In the genomic region with DNA sequence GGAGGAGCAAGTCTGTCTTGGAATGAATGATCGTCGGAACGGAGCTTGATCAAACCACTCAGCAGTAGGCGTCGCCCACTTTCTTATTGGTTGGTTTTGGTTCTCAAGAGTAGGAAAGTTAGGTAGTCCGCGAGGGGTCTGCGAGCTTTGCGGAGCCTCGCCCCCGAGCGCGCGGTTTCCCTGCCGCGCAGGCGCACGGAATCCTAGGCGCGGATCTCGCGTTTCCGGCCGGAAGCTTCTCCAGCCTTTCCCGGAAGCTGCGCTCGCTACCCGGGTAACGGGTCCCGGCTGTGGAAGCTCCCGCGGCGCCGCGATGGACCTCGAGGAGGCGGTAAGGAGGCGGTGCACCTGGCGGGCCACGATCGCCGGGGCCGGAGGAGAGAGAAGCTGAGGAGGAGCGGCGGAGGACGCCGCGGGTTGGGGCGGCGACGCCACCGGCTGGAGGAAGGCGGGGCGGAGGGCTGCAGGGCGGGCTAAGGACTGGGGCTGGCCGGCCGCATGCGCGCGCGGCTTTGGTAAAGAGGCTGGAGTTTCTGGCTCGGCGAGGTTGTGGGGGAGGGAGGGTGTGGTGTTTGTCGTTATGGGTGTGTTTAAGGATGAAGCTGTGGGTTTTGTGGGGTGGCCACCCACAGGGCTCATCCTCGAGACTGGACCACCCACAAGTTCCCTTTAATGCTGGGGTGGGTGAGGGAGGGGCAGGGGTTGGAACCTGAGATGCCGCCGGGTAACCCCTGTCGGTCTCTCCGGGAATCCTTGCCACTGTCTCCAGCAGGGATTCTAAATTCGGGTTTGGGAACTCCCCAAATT, we compare ENCODE assay signal across 1 cellular context.
TF ChIP-seq lines count a peak whose summit lies in the region.

Gene TAF1B, plus strand, starts transcription at position 246 of the 807 bp plus-strand sequence. Its CDS starts 68 bp downstream, at position 314.

TF ChIP-seq in HepG2, 621 proteins besides CTCF, POLR2A, EP300 and RAD21 (continued from another document and continues in another):
- TF ChIP-seq ZNF281 (CRISPR knock-in tag; IDR thresholded peaks at IDR 0.05; ENCODE audit: borderline replicate concordance) (no peak), REXO4 (CRISPR knock-in tag; IDR thresholded peaks at IDR 0.05; ENCODE audit: borderline replicate concordance) (no peak), FOXA1 (IDR thresholded peaks at IDR 0.05) (no peak), FOXA1 (CRISPR knock-in tag; IDR thresholded peaks at IDR 0.05) (no peak), CERS6 (CRISPR knock-in tag; IDR thresholded peaks at IDR 0.05) (no peak), CCAR2 (optimal IDR thresholded peaks at IDR 0.05; ENCODE audit: low read depth, low read length) (no peak), MLLT10 (CRISPR knock-in tag; IDR thresholded peaks at IDR 0.05) (no peak), ZXDC (CRISPR knock-in tag; IDR thresholded peaks at IDR 0.05) (peak; percentile 92), HMGA1 (CRISPR knock-in tag; conservative IDR thresholded peaks at IDR 0.05) (no peak), ZBTB7A (CRISPR knock-in tag; IDR thresholded peaks at IDR 0.05) (no peak), ELF1 (CRISPR knock-in tag; IDR thresholded peaks at IDR 0.05) (peak; percentile 99), ZNF34 (CRISPR knock-in tag; IDR thresholded peaks at IDR 0.05; ENCODE audit: borderline replicate concordance) (no peak), ARNT (IDR thresholded peaks at IDR 0.05) (no peak), ATF7-NPFF (CRISPR knock-in tag; IDR thresholded peaks at IDR 0.05; ENCODE audit: low read depth) (peak; percentile 93), ZNF282 (IDR thresholded peaks at IDR 0.05; ENCODE audit: partially characterized antibody) (no peak), ZNF709 (CRISPR knock-in tag; IDR thresholded peaks at IDR 0.05) (peak; percentile 91; the same call in 1 of the 2 replicates), HMG20B (CRISPR knock-in tag; conservative IDR thresholded peaks at IDR 0.05) (no peak; the same call in 1 of the 2 replicates), GLMP (CRISPR knock-in tag; IDR thresholded peaks at IDR 0.05; ENCODE audit: borderline replicate concordance) (no peak), ISL2 (CRISPR knock-in tag; IDR thresholded peaks at IDR 0.05) (peak; percentile 85), NR1H2 (CRISPR knock-in tag; IDR thresholded peaks at IDR 0.05; ENCODE audit: borderline replicate concordance, low read depth) (no peak), CBFB (CRISPR knock-in tag; IDR thresholded peaks at IDR 0.05) (peak; percentile 86), KAT2B (IDR thresholded peaks at IDR 0.05; ENCODE audit: borderline replicate concordance, low read depth, low read length) (no peak), TAF15 (IDR thresholded peaks at IDR 0.05; ENCODE audit: low read depth, low read length, poor library complexity, severe bottlenecking) (peak; percentile 80), SIN3B (IDR thresholded peaks at IDR 0.05; ENCODE audit: low read length) (0 out of 2 replicates have a peak, but pooled peaks have one; percentile 21), ZNF256 (CRISPR knock-in tag; conservative IDR thresholded peaks at IDR 0.05) (0 out of 2 replicates have a peak, but pooled peaks have one; percentile 64), NFYB (CRISPR knock-in tag; IDR thresholded peaks at IDR 0.05) (peak; percentile 84), ATAD3A (CRISPR knock-in tag; IDR thresholded peaks at IDR 0.05) (no peak), ATF6 (CRISPR knock-in tag; conservative IDR thresholded peaks at IDR 0.05) (0 out of 2 replicates have a peak, but pooled peaks have one; percentile 39), ZNF354B (CRISPR knock-in tag; IDR thresholded peaks at IDR 0.05) (0 out of 2 replicates have a peak, but pooled peaks have one; percentile 79), ZC3H4 (CRISPR knock-in tag; IDR thresholded peaks at IDR 0.05; ENCODE audit: borderline replicate concordance) (no peak), WIZ (CRISPR knock-in tag; IDR thresholded peaks at IDR 0.05) (no peak; the same call in none of the 2 replicates), NPAS2 (CRISPR knock-in tag; IDR thresholded peaks at IDR 0.05; ENCODE audit: borderline replicate concordance) (no peak), ZKSCAN5 (CRISPR knock-in tag; IDR thresholded peaks at IDR 0.05) (no peak), ZNF577 (CRISPR knock-in tag; IDR thresholded peaks at IDR 0.05; ENCODE audit: borderline replicate concordance, low read depth) (no peak; the same call in 1 of the 2 replicates), ISX (CRISPR knock-in tag; conservative IDR thresholded peaks at IDR 0.05) (peak; percentile 71; the same call in 1 of the 2 replicates), NFAT5 (CRISPR knock-in tag; IDR thresholded peaks at IDR 0.05) (peak; percentile 93), ZNF263 (CRISPR knock-in tag; IDR thresholded peaks at IDR 0.05) (peak; percentile 22; the same call in 1 of the 2 replicates)
- TF ChIP-seq, protein P1, sequence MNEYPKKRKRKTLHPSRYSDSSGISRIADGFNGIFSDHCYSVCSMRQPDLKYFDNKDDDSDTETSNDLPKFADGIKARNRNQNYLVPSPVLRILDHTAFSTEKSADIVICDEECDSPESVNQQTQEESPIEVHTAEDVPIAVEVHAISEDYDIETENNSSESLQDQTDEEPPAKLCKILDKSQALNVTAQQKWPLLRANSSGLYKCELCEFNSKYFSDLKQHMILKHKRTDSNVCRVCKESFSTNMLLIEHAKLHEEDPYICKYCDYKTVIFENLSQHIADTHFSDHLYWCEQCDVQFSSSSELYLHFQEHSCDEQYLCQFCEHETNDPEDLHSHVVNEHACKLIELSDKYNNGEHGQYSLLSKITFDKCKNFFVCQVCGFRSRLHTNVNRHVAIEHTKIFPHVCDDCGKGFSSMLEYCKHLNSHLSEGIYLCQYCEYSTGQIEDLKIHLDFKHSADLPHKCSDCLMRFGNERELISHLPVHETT (CRISPR knock-in tag; conservative IDR thresholded peaks at IDR 0.05), result peak; percentile 94
- TF ChIP-seq, protein P2, sequence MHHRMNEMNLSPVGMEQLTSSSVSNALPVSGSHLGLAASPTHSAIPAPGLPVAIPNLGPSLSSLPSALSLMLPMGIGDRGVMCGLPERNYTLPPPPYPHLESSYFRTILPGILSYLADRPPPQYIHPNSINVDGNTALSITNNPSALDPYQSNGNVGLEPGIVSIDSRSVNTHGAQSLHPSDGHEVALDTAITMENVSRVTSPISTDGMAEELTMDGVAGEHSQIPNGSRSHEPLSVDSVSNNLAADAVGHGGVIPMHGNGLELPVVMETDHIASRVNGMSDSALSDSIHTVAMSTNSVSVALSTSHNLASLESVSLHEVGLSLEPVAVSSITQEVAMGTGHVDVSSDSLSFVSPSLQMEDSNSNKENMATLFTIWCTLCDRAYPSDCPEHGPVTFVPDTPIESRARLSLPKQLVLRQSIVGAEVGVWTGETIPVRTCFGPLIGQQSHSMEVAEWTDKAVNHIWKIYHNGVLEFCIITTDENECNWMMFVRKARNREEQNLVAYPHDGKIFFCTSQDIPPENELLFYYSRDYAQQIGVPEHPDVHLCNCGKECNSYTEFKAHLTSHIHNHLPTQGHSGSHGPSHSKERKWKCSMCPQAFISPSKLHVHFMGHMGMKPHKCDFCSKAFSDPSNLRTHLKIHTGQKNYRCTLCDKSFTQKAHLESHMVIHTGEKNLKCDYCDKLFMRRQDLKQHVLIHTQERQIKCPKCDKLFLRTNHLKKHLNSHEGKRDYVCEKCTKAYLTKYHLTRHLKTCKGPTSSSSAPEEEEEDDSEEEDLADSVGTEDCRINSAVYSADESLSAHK (CRISPR knock-in tag; IDR thresholded peaks at IDR 0.05; ENCODE audit: borderline replicate concordance), result no peak
